In the genomic region with DNA sequence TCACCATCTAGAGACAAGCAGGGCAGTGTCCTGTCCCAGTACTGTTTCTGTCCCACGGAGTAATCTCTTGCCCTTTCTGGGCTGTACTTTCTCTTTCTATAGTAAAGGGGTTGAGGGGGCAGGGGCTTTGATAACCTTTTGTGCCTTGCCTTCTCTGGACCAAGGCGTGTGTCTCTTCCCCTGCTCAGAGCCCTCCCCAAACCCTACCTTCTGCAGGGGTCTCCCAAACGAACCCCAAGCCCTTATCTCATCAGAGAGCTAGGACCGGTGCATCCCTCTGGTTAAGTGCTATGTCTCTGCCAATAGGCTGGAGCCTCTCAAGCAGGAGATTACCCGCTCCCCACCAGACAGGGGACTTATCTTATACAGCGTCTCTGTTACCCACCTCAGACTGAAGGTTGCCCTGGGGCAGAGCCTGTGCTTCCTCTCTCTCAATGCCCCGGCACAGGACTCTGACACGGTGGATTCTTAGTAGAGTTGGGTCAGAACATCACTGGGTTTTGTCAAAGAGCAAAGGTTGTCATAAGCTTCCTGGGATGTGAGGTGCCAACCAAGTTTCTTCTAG, we compare ENCODE assay signal across 8 cellular contexts. TPM values are rescaled to one million over a fixed set of nuclear protein-coding genes. Genes with fewer than 3 reads are reported as not detected.
DNase-seq lines count a peak whose midpoint lies in the region; ATAC-seq, FAIRE-seq and TF ChIP-seq lines count a peak whose summit lies in the region.

No MANE protein-coding gene starts in this region.

- peak overlapping the region; percentile 94 to 99 (median 98) for H3K27ac ChIP-seq in esophagus muscularis mucosa (replicated peaks in 1 of 4)
- peak overlapping the region; percentile 84 to 95 (median 89) for H3K27ac ChIP-seq in gastrocnemius medialis

- H3K9me3 ChIP-seq in esophagus muscularis mucosa (no peaks in the 10 kb centered on the region), gastrocnemius medialis (no peaks in the 10 kb centered on the region)

- intact Hi-C loops in esophagus muscularis mucosa (cut with DNase I), result loop anchor here (5.0 to 10.0 kb wide), 2 partner anchors 63 to 240 kb away; no protein-coding TSS in a partner anchor
- intact Hi-C loops in gastrocnemius medialis (cut with DNase I; ENCODE audit: low total_unique reads), result loop anchor here (5.0 kb wide), 2 partner anchors 48 to 148 kb away; no protein-coding TSS in a partner anchor

- H3K4me3 Mint-ChIP-seq in T-helper 2 cell treated with Interferon-gamma antibody and Interleukin-4, amounts not matched to agents 5 μg/mL and 100 μg/mL, for 36 hours, result peak overlapping the region; percentile 89

- peaks cover 46% of the 10 kb centered on the region for H3K4me1 Mint-ChIP-seq in T-helper 2 cell treated with Interferon-gamma antibody and Interleukin-4, amounts not matched to agents 5 μg/mL and 100 μg/mL, for 36 hours (ENCODE audit: low read depth)

- no peak for TF ChIP-seq EP300 in esophagus muscularis mucosa (IDR thresholded peaks at IDR 0.05)

- H3K4me1 ChIP-seq in esophagus muscularis mucosa (peaks cover 47 to 84% (median 84%) of the 10 kb centered on the region in 4 donors), gastrocnemius medialis (peaks cover 8 to 25% of the 10 kb centered on the region in 2 donors)

- TF ChIP-seq CTCF in esophagus muscularis mucosa (IDR thresholded peaks at IDR 0.05) (no peak), gastrocnemius medialis (IDR thresholded peaks at IDR 0.05 in 4 of 5, conservative IDR thresholded peaks at IDR 0.05 in 1 of 5) (no peak)

- no peak for ATAC-seq in gastrocnemius medialis
- ATAC-seq in GM21515 (IDR thresholded peaks at IDR 0.05; ENCODE audit: unreplicated experiment), result no peak

- H3K27me3 Mint-ChIP-seq in T-helper 2 cell treated with Interferon-gamma antibody and Interleukin-4, amounts not matched to agents 5 μg/mL and 100 μg/mL, for 36 hours (ENCODE audit: low read depth), result no peaks in the 10 kb centered on the region

- no peak for TF ChIP-seq POLR2A in esophagus muscularis mucosa (IDR thresholded peaks at IDR 0.05; ENCODE audit: low read depth)
- TF ChIP-seq POLR2A in gastrocnemius medialis (IDR thresholded peaks at IDR 0.05), result no peak

- in situ Hi-C loops in gastrocnemius medialis (cut with MboI; ENCODE audit: low sequenced_read_pairs in 4 of 4), result loop anchor here in 1 of 4 donors (10.0 kb wide), 1 partner anchor 50 kb away; no protein-coding TSS in a partner anchor

- no peak for DNase-seq in GM18507 (ENCODE audit: extremely low spot score, insufficient read length, low read depth)
- DNase-seq in T-helper 2 cell treated with Interferon-gamma antibody and Interleukin-4, amounts not matched to agents 5 μg/mL and 100 μg/mL, for 36 hours (ENCODE audit: low spot score), result no peak
- DNase-seq in esophagus muscularis mucosa (ENCODE audit: extremely low spot score), result no peak
- DNase-seq in gastrocnemius medialis, result no peak
- DNase-seq in hepatic stellate cell (ENCODE audit: low spot score), result no peak
- no peak for DNase-seq in SW 1271 (lab: John Stamatoyannopoulos, UW)
- no peak for DNase-seq in NCI-H1417 treated with DMSO at 0.1 percent for 48 hours (lab: John Stamatoyannopoulos, UW)

- peak; percentile 70 for FAIRE-seq in GM18507 (lab: Jason Lieb, UNC)

- peaks cover 28% of the 10 kb centered on the region for H3K36me3 Mint-ChIP-seq in T-helper 2 cell treated with Interferon-gamma antibody and Interleukin-4, amounts not matched to agents 5 μg/mL and 100 μg/mL, for 36 hours (ENCODE audit: low read depth)

- peak overlapping the region; percentile 97 to 100 (median 99) for H3K4me3 ChIP-seq in esophagus muscularis mucosa
- H3K4me3 ChIP-seq in gastrocnemius medialis, result peak overlapping the region in 3 of 4 donors; percentile 8 to 85 (median 66)

- H3K27ac Mint-ChIP-seq in T-helper 2 cell treated with Interferon-gamma antibody and Interleukin-4, amounts not matched to agents 5 μg/mL and 100 μg/mL, for 36 hours, result peak overlapping the region; percentile 86

- no peaks in the 10 kb centered on the region for H3K9me3 Mint-ChIP-seq in T-helper 2 cell treated with Interferon-gamma antibody and Interleukin-4, amounts not matched to agents 5 μg/mL and 100 μg/mL, for 36 hours

- H3K36me3 ChIP-seq in esophagus muscularis mucosa (peaks cover 16 to 26% (median 20%) of the 10 kb centered on the region in 4 donors), gastrocnemius medialis (no peaks in the 10 kb centered on the region)

- WGBS in esophagus muscularis mucosa, result 30% methylated on average over 8 of the region's 8 CpGs

- H3K27me3 ChIP-seq in esophagus muscularis mucosa (no peaks in the 10 kb centered on the region), gastrocnemius medialis (no peaks in the 10 kb centered on the region)

RNA-seq across cellular contexts. Expression of gene PLEKHO2, which starts 2.9 kb away (rescaled TPM):
- total RNA-seq in esophagus muscularis mucosa (100 to 1,000 TPM in 1 of 4 donors, 10 to 100 TPM in 3; 41.5 to 103 (median 51.2) TPM), gastrocnemius medialis (1 to 10 TPM; 2.0 to 5.4 (median 3.3) TPM)

RNA-seq across cellular contexts. Expression of gene PIF1, which starts 19.2 kb away (rescaled TPM):
- 1 to 10 TPM in 3 of 4 donors, under 1 TPM in 1; 0.78 to 4.4 (median 2.0) TPM for total RNA-seq in esophagus muscularis mucosa
- total RNA-seq in gastrocnemius medialis, result under 1 TPM in 2 of 4 donors, not detected in 2; 0.17 to 0.26 TPM

Comparison
In these comparisons a context has a peak if more than half of its experiments do, and no peak if none do; other contexts are left out.
1. RNA of gene PLEKHO2, which starts 2.9 kb away (total RNA-seq): 41.5 to 103 TPM in esophagus muscularis mucosa; 2.0 to 5.4 TPM in gastrocnemius medialis; every median in the first group is over 4 times any median in the second.